In the genomic region with DNA sequence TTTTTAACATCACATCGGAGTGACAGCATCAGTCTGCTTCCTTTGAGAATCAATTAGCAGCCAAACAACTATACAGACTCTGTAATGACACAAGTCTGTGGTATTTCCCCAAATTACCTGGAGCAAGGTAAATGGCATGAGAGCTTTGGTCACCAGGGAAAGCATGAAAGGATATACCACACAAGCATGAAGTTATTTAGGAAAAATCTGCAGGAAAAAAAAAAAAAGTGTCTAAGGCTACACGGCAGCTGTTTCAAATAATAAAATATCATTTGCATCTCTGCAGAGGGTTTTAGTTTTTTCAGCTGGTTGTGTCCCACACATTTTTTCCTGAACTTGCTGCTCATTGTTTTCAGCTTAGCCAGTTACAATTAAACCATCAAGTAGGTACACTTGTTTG, we compare ENCODE assay signal across 33 cellular contexts.
A peak's percentile ranks its signal among the peaks of the same experiment; 100 is the strongest.
DNase-seq lines count a peak whose midpoint lies in the region; ATAC-seq and TF ChIP-seq lines count a peak whose summit lies in the region.
"Had no signal": no experiment of that assay in that cellular context is flagged by ENCODE, and none has a peak within 500 bp of the region (broad histone marks: within the 10 kb centered on the region; RNA-seq: fewer than 3 reads in every experiment).

No MANE protein-coding gene starts in this region.

- H3K79me2 ChIP-seq in DOHH2 (ENCODE audit: control insufficient read depth, low read length): no peaks in the 10 kb centered on the region
- no peaks in the 10 kb centered on the region for H3K79me2 ChIP-seq in neural progenitor cell (ENCODE audit: low read depth)

- H3K27ac ChIP-seq in DOHH2 (ENCODE audit: low read depth, low read length) (peak overlapping the region; percentile 82), body of pancreas (peak overlapping the region in 3 of 4 donors; percentile 27 to 66 (median 36)), neural progenitor cell (no peak overlapping the region), heart right ventricle (no peak overlapping the region)
- H3K27ac ChIP-seq: esophagus squamous epithelium, suprapubic skin had no signal

- no peaks in the 10 kb centered on the region for H3K36me3 Mint-ChIP-seq in neural progenitor cell
- H3K36me3 Mint-ChIP-seq: brain; CD8-positive, alpha-beta T cell; natural killer cell had no signal

- H3K4me3 Mint-ChIP-seq in neural progenitor cell: no peak overlapping the region
- H3K4me3 Mint-ChIP-seq: activated CD8-positive, alpha-beta T cell treated with anti-CD3 and anti-CD28 coated beads for 36 hours; activated naive CD4-positive, alpha-beta T cell treated with anti-CD3 and anti-CD28 coated beads for 36 hours; B cell; CD8-positive, alpha-beta T cell; natural killer cell; T-helper 17 cell had no signal

- intact Hi-C loops in body of pancreas (cut with DNase I): no loop called here
- intact Hi-C loops in heart right ventricle (cut with DNase I): no loop called here

- H4K20me1 ChIP-seq in DOHH2 (ENCODE audit: control insufficient read depth, insufficient read depth, low read depth, low read length) (no peaks in the 10 kb centered on the region), neural progenitor cell (ENCODE audit: low read depth) (no peaks in the 10 kb centered on the region)

- H3K4me2 ChIP-seq in DOHH2 (ENCODE audit: low read length) (peak overlapping the region; percentile 64), neural progenitor cell (peak overlapping the region; percentile 15)

- whole genome bisulfite sequencing in body of pancreas, 2 donors: 31 to 54% methylated on average over 2 of the region's 2 CpGs
- 80 to 81% methylated on average over 2 of the region's 2 CpGs for WGBS in heart right ventricle, 2 donors

- peaks cover 78% of the 10 kb centered on the region for H3K4me1 ChIP-seq in DOHH2 (ENCODE audit: control insufficient read depth, low read length)
- H3K4me1 ChIP-seq in body of pancreas: peaks cover 40% of the 10 kb centered on the region
- peaks cover 64% of the 10 kb centered on the region for H3K4me1 ChIP-seq in neural progenitor cell
- H3K4me1 ChIP-seq in heart right ventricle: peaks cover 0 to 11% (median 0%) of the 10 kb centered on the region in 9 donors
- H3K4me1 ChIP-seq: esophagus squamous epithelium, suprapubic skin had no signal

- no peaks in the 10 kb centered on the region for H3K9me3 ChIP-seq in DOHH2 (ENCODE audit: control insufficient read depth, insufficient read depth, low read length)
- no peaks in the 10 kb centered on the region for H3K9me3 ChIP-seq in body of pancreas
- no peaks in the 10 kb centered on the region for H3K9me3 ChIP-seq in neural progenitor cell (ENCODE audit: low read depth)
- H3K9me3 ChIP-seq in heart right ventricle: no peaks in the 10 kb centered on the region
- H3K9me3 ChIP-seq: esophagus squamous epithelium, mucosa of descending colon, suprapubic skin had no signal

- H3K4me3 ChIP-seq in DOHH2 (ENCODE audit: low read length) (peak overlapping the region; percentile 55), body of pancreas (no peak overlapping the region), neural progenitor cell (no peak overlapping the region), heart right ventricle (no peak overlapping the region)
- H3K4me3 ChIP-seq: esophagus squamous epithelium, GM12878, lung, mucosa of descending colon, suprapubic skin had no signal

- H3K27me3 Mint-ChIP-seq in neural progenitor cell (ENCODE audit: insufficient read depth, low read depth): no peaks in the 10 kb centered on the region
- H3K27me3 Mint-ChIP-seq: B cell, brain had no signal

- no peaks in the 10 kb centered on the region for H3K9me2 ChIP-seq in DOHH2 (replicated peaks; ENCODE audit: control insufficient read depth, low read length)

- no peak for TF ChIP-seq POLR2A in body of pancreas (IDR thresholded peaks at IDR 0.05)

- peak overlapping the region; percentile 55 for H3K27ac Mint-ChIP-seq in neural progenitor cell
- H3K27ac Mint-ChIP-seq: activated CD8-positive, alpha-beta T cell treated with anti-CD3 and anti-CD28 coated beads for 36 hours; activated naive CD4-positive, alpha-beta T cell treated with anti-CD3 and anti-CD28 coated beads for 36 hours; B cell; CD8-positive, alpha-beta T cell; natural killer cell; T-helper 17 cell had no signal

- H3K9ac ChIP-seq in neural progenitor cell: no peak overlapping the region

- peaks cover 58% of the 10 kb centered on the region for H3K4me1 Mint-ChIP-seq in neural progenitor cell
- H3K4me1 Mint-ChIP-seq: natural killer cell had no signal

- no peaks in the 10 kb centered on the region for H3K9me3 Mint-ChIP-seq in neural progenitor cell
- H3K9me3 Mint-ChIP-seq: activated CD8-positive, alpha-beta T cell treated with anti-CD3 and anti-CD28 coated beads for 36 hours; activated naive CD4-positive, alpha-beta T cell treated with anti-CD3 and anti-CD28 coated beads for 36 hours; brain; CD8-positive, alpha-beta T cell had no signal

- peak; percentile 78 for DNase-seq in NCI-H526 treated with DMSO at 0.1 percent for 48 hours (lab: John Stamatoyannopoulos, UW)
- no peak for DNase-seq in body of pancreas
- DNase-seq in neural progenitor cell (ENCODE audit: low spot score): no peak
- DNase-seq in OCI-M2 (lab: John Stamatoyannopoulos, UW; ENCODE audit: unreplicated experiment): no peak
- DNase-seq in NCI-H1105 treated with DMSO at 0.1 percent for 48 hours (lab: John Stamatoyannopoulos, UW): no peak
- DNase-seq in heart right ventricle: no peak
- no peak for DNase-seq in activated CD4-positive, alpha-beta T cell treated with anti-CD3 and anti-CD28 coated beads for 4 hours
- DNase-seq: ACHN; activated CD4-positive, alpha-beta T cell treated with anti-CD3 and anti-CD28 coated beads for 1 hour; activated CD8-positive, alpha-beta memory T cell treated with anti-CD3 and anti-CD28 coated beads, Interleukin-2, amount 50 U/mL, for 48 hours; activated CD8-positive, alpha-beta T cell treated with anti-CD3 and anti-CD28 coated beads for 36 hours; activated naive CD4-positive, alpha-beta T cell treated with anti-CD3 and anti-CD28 coated beads for 36 hours; CD8-positive, alpha-beta T cell; cerebellar nuclear complex; dermis blood vessel endothelial cell; esophagus squamous epithelium; Kasumi-1; left cardiac atrium; mucosa of descending colon; natural killer cell; NCI-H1436; NCI-H2081; NCI-H345; NCI-H774; retina; stimulated activated naive CD4-positive, alpha-beta T cell treated with Interleukin-2 at 50 U/mL for 16 hours; T-helper 17 cell had no signal

- H3F3A ChIP-seq in DOHH2 (ENCODE audit: control insufficient read depth, insufficient read depth) (no peaks in the 10 kb centered on the region), neural progenitor cell (ENCODE audit: low read depth) (peaks cover 25% of the 10 kb centered on the region)

- H3K27me3 ChIP-seq in DOHH2 (ENCODE audit: control insufficient read depth, low read length) (no peaks in the 10 kb centered on the region), body of pancreas (no peaks in the 10 kb centered on the region), neural progenitor cell (no peaks in the 10 kb centered on the region), heart right ventricle (no peaks in the 10 kb centered on the region)
- H3K27me3 ChIP-seq: suprapubic skin had no signal

- no peak overlapping the region for H2AFZ ChIP-seq in neural progenitor cell (replicated peaks)

- H3K36me3 ChIP-seq in DOHH2 (ENCODE audit: control insufficient read depth, low read length): no peaks in the 10 kb centered on the region
- H3K36me3 ChIP-seq in body of pancreas (replicated peaks in 1 of 2; ENCODE audit: insufficient read depth in 1 of 2, low read depth in 2 of 2): no peaks in the 10 kb centered on the region
- H3K36me3 ChIP-seq in neural progenitor cell: no peaks in the 10 kb centered on the region
- no peaks in the 10 kb centered on the region for H3K36me3 ChIP-seq in heart right ventricle
- H3K36me3 ChIP-seq: esophagus squamous epithelium, suprapubic skin had no signal

- no peak for ATAC-seq in body of pancreas
- no peak for ATAC-seq in heart right ventricle
- ATAC-seq: activated CD8-positive, alpha-beta T cell treated with anti-CD3 and anti-CD28 coated beads for 36 hours; CD8-positive, alpha-beta T cell; GM12878; left cardiac atrium; mucosa of descending colon; natural killer cell; T-helper 17 cell had no signal

- TF ChIP-seq CTCF in DOHH2 (IDR thresholded peaks at IDR 0.05; ENCODE audit: low read depth, low read length, poor library complexity, severe bottlenecking): no peak
- TF ChIP-seq CTCF in body of pancreas (IDR thresholded peaks at IDR 0.05): no peak
- TF ChIP-seq CTCF in neural progenitor cell (IDR thresholded peaks at IDR 0.05): no peak
- TF ChIP-seq CTCF in heart right ventricle (IDR thresholded peaks at IDR 0.05): no peak

Comparison
In these comparisons a context has a peak if more than half of its experiments do, and no peak if none do; other contexts are left out.
1. H3K27ac ChIP-seq: peak in DOHH2 (single experiment) and body of pancreas (3 of 4); none in neural progenitor cell (single experiment) and heart right ventricle (0 of 10).